Comparison of ENCODE assay signal across 24 cellular contexts in genomic region chr17:28092109-28092508, GRCh38. TPM values are rescaled to one million over a fixed set of nuclear protein-coding genes. Genes with fewer than 3 reads are reported as not detected.
DNase-seq lines count a peak whose midpoint lies in the region; ATAC-seq and TF ChIP-seq lines count a peak whose summit lies in the region.
"Had no signal": no experiment of that assay in that cellular context is flagged by ENCODE, and none has a peak within 500 bp of the region (broad histone marks: within the 10 kb centered on the region; RNA-seq: fewer than 3 reads in every experiment).

No MANE protein-coding gene starts in this region.

- H3K4me1 Mint-ChIP-seq in activated T-cell treated with anti-CD3 and anti-CD28 coated beads, Interleukin-2, amount 50 U/mL, for 72 hours (ENCODE audit: low read depth) = peaks cover 6% of the 10 kb centered on the region
- peaks cover 23% of the 10 kb centered on the region for H3K4me1 Mint-ChIP-seq in activated T-cell treated with anti-CD3 and anti-CD28 coated beads, Interleukin-2, amount 50 U/mL, for 24 hours (ENCODE audit: low read depth)

- no peak for TF ChIP-seq CTCF in A673 (conservative IDR thresholded peaks at IDR 0.05; ENCODE audit: low read depth, low read length)

- no peak overlapping the region for H3K9ac ChIP-seq in iPS-18a (ENCODE audit: low read length)

- peak overlapping the region; percentile 20 for H3K27ac ChIP-seq in iPS-18a (ENCODE audit: low read length)
- H3K27ac ChIP-seq in A673 (ENCODE audit: low read depth, low read length, poor library complexity, severe bottlenecking) = no peak overlapping the region
- H3K27ac ChIP-seq: 22Rv1, C4-2B, Peyer's patch, SJCRH30 had no signal

- peak overlapping the region; percentile 42 for H3K27ac Mint-ChIP-seq in activated T-cell treated with anti-CD3 and anti-CD28 coated beads, Interleukin-2, amount 50 U/mL, for 72 hours
- H3K27ac Mint-ChIP-seq in activated T-cell treated with anti-CD3 and anti-CD28 coated beads, Interleukin-2, amount 50 U/mL, for 24 hours = no peak overlapping the region
- H3K27ac Mint-ChIP-seq: CD8-positive, alpha-beta memory T cell; HFFc6 had no signal

- peaks cover 3 to 5% of the 10 kb centered on the region in 2 donors for H3K9me3 Mint-ChIP-seq in activated T-cell treated with anti-CD3 and anti-CD28 coated beads, Interleukin-2, amount 50 U/mL, for 72 hours
- H3K9me3 Mint-ChIP-seq in activated T-cell treated with anti-CD3 and anti-CD28 coated beads, Interleukin-2, amount 50 U/mL, for 24 hours = peaks cover 1% of the 10 kb centered on the region
- H3K9me3 Mint-ChIP-seq: HFFc6 had no signal

- CTCF ChIA-PET in A673 (lab: Charles Lee) = no interaction called here

- no peaks in the 10 kb centered on the region for H3K36me3 ChIP-seq in iPS-18a (ENCODE audit: control insufficient read depth, low read depth, low read length)
- H3K36me3 ChIP-seq in A673 (ENCODE audit: insufficient read depth, low read length, poor library complexity, severe bottlenecking) = no peaks in the 10 kb centered on the region
- H3K36me3 ChIP-seq: Peyer's patch, SJCRH30 had no signal

- POLR2A ChIA-PET in A673 (lab: Charles Lee; ENCODE audit: low non-redundant PET) = no interaction called here

- H3K4me3 Mint-ChIP-seq in activated T-cell treated with anti-CD3 and anti-CD28 coated beads, Interleukin-2, amount 50 U/mL, for 72 hours = no peak overlapping the region
- no peak overlapping the region for H3K4me3 Mint-ChIP-seq in activated T-cell treated with anti-CD3 and anti-CD28 coated beads, Interleukin-2, amount 50 U/mL, for 24 hours
- H3K4me3 Mint-ChIP-seq: CD8-positive, alpha-beta memory T cell; HFFc6 had no signal

- no peak for DNase-seq in activated T-cell treated with anti-CD3 and anti-CD28 coated beads, Interleukin-2, amount 50 U/mL, for 72 hours
- no peak for DNase-seq in activated T-cell treated with anti-CD3 and anti-CD28 coated beads, Interleukin-2, amount 50 U/mL, for 24 hours
- DNase-seq in RPMI8226 (peak; percentile 11), A673 (ENCODE audit: low spot score) (no peak)
- DNase-seq in NK-92 treated with Interleukin-12 subunit alpha and Interleukin-12 subunit beta, amount 100 ng/mL, for 24 hours (lab: John Stamatoyannopoulos, UW) = no peak
- DNase-seq: CD8-positive, alpha-beta memory T cell; DMS53; EL; GF-D8; H7; HFFc6; NCI-H1092; NCI-H1436; NCI-H187 treated with DMSO at 0.1 percent for 48 hours; NCI-H510A; NCI-H748 treated with DMSO at 0.1 percent for 48 hours; Peyer's patch; SJCRH30; T-helper 1 cell had no signal

- ATAC-seq in activated T-cell treated with anti-CD3 and anti-CD28 coated beads, Interleukin-2, amount 50 U/mL, for 72 hours (replicated peaks in 1 of 2) = no peak
- ATAC-seq in HG03175 (IDR thresholded peaks at IDR 0.05; ENCODE audit: unreplicated experiment) (no peak), GM21515 (IDR thresholded peaks at IDR 0.05; ENCODE audit: unreplicated experiment) (no peak)

- H3K27me3 ChIP-seq in iPS-18a (ENCODE audit: control insufficient read depth, insufficient read depth, low read length) = no peaks in the 10 kb centered on the region
- H3K27me3 ChIP-seq in A673 (replicated peaks; ENCODE audit: insufficient read depth, low read depth, low read length, poor library complexity) = no peaks in the 10 kb centered on the region
- H3K27me3 ChIP-seq: Peyer's patch, SJCRH30 had no signal

- no TSS peak for BruUV-seq in A673 (replicated peaks; lab: Mats Ljungman, UMichigan)

- H3K27me3 Mint-ChIP-seq in activated T-cell treated with anti-CD3 and anti-CD28 coated beads, Interleukin-2, amount 50 U/mL, for 72 hours (ENCODE audit: low read depth) = no peaks in the 10 kb centered on the region
- H3K27me3 Mint-ChIP-seq in activated T-cell treated with anti-CD3 and anti-CD28 coated beads, Interleukin-2, amount 50 U/mL, for 24 hours = no peaks in the 10 kb centered on the region
- H3K27me3 Mint-ChIP-seq: CD8-positive, alpha-beta memory T cell had no signal

- H3K9me3 ChIP-seq in iPS-18a (ENCODE audit: control insufficient read depth, low read depth, low read length) = peaks cover 9% of the 10 kb centered on the region
- no peaks in the 10 kb centered on the region for H3K9me3 ChIP-seq in A673 (ENCODE audit: low read depth, low read length, poor library complexity, severe bottlenecking)
- H3K9me3 ChIP-seq: Peyer's patch, SJCRH30 had no signal

- peaks cover 0 to 8% of the 10 kb centered on the region in 2 donors for H3K36me3 Mint-ChIP-seq in activated T-cell treated with anti-CD3 and anti-CD28 coated beads, Interleukin-2, amount 50 U/mL, for 72 hours (ENCODE audit: insufficient read depth in 2 of 2)
- H3K36me3 Mint-ChIP-seq in activated T-cell treated with anti-CD3 and anti-CD28 coated beads, Interleukin-2, amount 50 U/mL, for 24 hours (ENCODE audit: low read depth) = peaks cover 11% of the 10 kb centered on the region

- H3K4me1 ChIP-seq in iPS-18a (ENCODE audit: control insufficient read depth, low read depth, low read length) (peaks cover 38% of the 10 kb centered on the region), A673 (ENCODE audit: insufficient read depth, low read length, poor library complexity, severe bottlenecking) (peaks cover 22% of the 10 kb centered on the region)
- H3K4me1 ChIP-seq: Peyer's patch, SJCRH30 had no signal

- intact Hi-C loops in A673 (cut with micrococcal nuclease; ENCODE audit: unreplicated experiment) = no loop called here

- H3K4me3 ChIP-seq in iPS-18a (ENCODE audit: low read length) (peak overlapping the region; percentile 8), A673 (ENCODE audit: low read depth, low read length, poor library complexity, severe bottlenecking) (no peak overlapping the region)
- H3K4me3 ChIP-seq: Peyer's patch, SJCRH30 had no signal

RNA-seq across cellular contexts. Expression of gene NLK, which starts 49.6 kb away (rescaled TPM):
- 10 to 100 TPM in 1 of 2 donors, 1 to 10 TPM in 1; 10.0 to 11.7 TPM for total RNA-seq in activated T-cell treated with anti-CD3 and anti-CD28 coated beads, Interleukin-2, amount 50 U/mL, for 72 hours
- 23.6 and 23.8 TPM in 2 replicates for total RNA-seq in A673 (2021)
